ENCODE assay signal across 8 cellular contexts in the genomic region with DNA sequence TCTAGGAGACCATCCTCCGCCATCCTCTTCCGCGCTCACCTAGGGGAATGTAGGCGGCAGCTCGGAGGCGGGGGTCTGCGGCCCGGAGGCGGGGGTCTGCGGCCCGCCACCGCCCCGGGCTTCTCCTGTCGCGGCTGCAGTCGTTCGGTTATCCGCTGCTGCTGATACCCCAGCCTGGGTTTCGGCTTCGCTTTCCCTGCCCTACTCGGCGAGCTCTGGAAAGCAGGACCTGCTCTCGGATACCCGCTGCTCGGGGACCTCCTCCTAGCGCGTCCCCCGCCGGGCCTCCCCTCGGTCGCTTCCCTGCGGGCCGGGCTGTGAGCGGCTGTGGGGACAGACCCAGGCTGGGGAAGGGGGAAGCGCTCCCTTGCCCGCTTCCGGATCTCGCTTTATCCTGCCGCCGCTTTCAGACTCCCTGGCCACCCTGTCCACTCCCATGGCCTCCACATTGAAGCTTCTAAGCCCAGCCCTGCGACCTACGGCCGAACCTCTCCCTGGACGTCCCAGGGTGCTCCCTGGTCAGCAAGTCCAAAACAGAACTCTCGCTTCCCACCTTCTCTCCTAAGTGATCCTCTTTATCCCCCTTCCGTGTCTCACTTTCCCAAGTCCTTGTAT.
DNase-seq lines count a peak whose midpoint lies in the region.

No MANE protein-coding gene starts in this region.

- H3K9me3 ChIP-seq in HUES6 (ENCODE audit: control insufficient read depth, insufficient read depth, low read depth, low read length) (no peaks in the 10 kb centered on the region), adipocyte (ENCODE audit: control insufficient read depth, low read length) (no peaks in the 10 kb centered on the region)

- H3K36me3 ChIP-seq in HUES6 (ENCODE audit: control insufficient read depth, insufficient read depth, low read length) (peaks cover 13% of the 10 kb centered on the region), adipocyte (ENCODE audit: control insufficient read depth, insufficient read depth, low read length, severe bottlenecking) (no peaks in the 10 kb centered on the region)

- peak; percentile 9 for DNase-seq in AG08395 (ENCODE audit: low spot score)
- peak; percentile 53 for DNase-seq in adipocyte (ENCODE audit: low read depth)
- DNase-seq in iPS-NIHi11 (ENCODE audit: low spot score) = peak; percentile 39
- peak; percentile 8 for DNase-seq in stimulated activated CD4-positive, alpha-beta T cell treated with anti-CD3 and anti-CD28 coated beads, Interleukin-4, amount 100 ng/mL, for 1 hour
- DNase-seq in COLO829 (ENCODE audit: low spot score) = no peak
- no peak for DNase-seq in NCI-H345 (lab: John Stamatoyannopoulos, UW)
- DNase-seq in GM19240 (ENCODE audit: insufficient read length, low spot score) = no peak

- H3K27me3 ChIP-seq in HUES6 (ENCODE audit: control insufficient read depth, insufficient read depth, low read length) = no peaks in the 10 kb centered on the region
- H3K27me3 ChIP-seq in adipocyte (replicated peaks; ENCODE audit: control insufficient read depth, insufficient read depth, low read length) = no peaks in the 10 kb centered on the region

- H3K27ac ChIP-seq in HUES6 (ENCODE audit: low read depth, low read length) = no peak overlapping the region

- H3K4me1 ChIP-seq in HUES6 (ENCODE audit: control insufficient read depth, insufficient read depth, low read length) (0 out of 2 replicates have a peak, but pooled peaks cover 8% of the 10 kb centered on the region), adipocyte (ENCODE audit: control insufficient read depth, insufficient read depth, low read length) (peaks cover 7% of the 10 kb centered on the region)

- H3K4me3 ChIP-seq in HUES6 (ENCODE audit: low read depth, low read length) (peak overlapping the region; percentile 90), adipocyte (ENCODE audit: low read length) (peak overlapping the region; percentile 83)

- H3K9ac ChIP-seq in HUES6 (ENCODE audit: low read length) (peak overlapping the region; percentile 52), adipocyte (ENCODE audit: low read length) (peak overlapping the region; percentile 69)

Comparison
In these comparisons a context has a peak if more than half of its experiments do, and no peak if none do; other contexts are left out.
1. DNase-seq: peak in AG08395 (single experiment), adipocyte (single experiment), iPS-NIHi11 (single experiment) and stimulated activated CD4-positive, alpha-beta T cell treated with anti-CD3 and anti-CD28 coated beads, Interleukin-4, amount 100 ng/mL, for 1 hour (single experiment); none in COLO829 (single experiment), NCI-H345 (single experiment) and GM19240 (single experiment).